ENCODE assay signal across 17 cellular contexts in the genomic region with DNA sequence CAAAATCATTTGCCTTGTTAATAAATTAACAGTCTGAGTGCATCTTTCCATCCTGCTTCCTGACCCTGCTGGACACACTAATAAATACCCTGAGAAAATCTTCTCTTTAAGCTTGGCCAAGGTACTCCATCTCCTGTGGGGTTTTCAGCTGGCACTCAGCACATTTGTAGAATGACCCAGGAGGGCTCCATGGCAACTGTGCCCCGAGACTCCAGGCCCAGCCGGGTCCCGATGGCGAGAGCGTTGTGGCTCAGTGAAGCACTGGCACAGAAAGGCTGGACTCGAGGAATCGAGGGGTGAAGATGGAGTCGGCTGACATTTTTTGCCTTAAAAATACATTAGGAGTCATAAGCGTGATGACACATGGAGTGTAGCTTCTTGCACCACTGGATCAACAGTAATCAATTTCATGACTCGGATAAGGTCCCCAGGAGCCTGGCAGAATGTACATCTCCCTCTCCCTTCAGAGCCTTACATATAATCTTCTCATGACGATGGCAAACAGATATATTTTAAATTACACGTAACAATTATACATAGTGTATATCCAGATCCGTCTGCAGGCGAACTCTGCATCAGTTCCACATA.
DNase-seq lines count a peak whose midpoint lies in the region; ATAC-seq and TF ChIP-seq lines count a peak whose summit lies in the region.
"Had no signal": no experiment of that assay in that cellular context is flagged by ENCODE, and none has a peak within 500 bp of the region (broad histone marks: within the 10 kb centered on the region; RNA-seq: fewer than 3 reads in every experiment).

No MANE protein-coding gene starts in this region.

- peaks cover 0 to 10% (median 0%) of the 10 kb centered on the region in 7 donors for H3K27me3 ChIP-seq in spleen (replicated peaks in 1 of 7)

- peaks cover 0 to 37% (median 22%) of the 10 kb centered on the region in 6 donors for H3K4me1 ChIP-seq in spleen
- H3K4me1 ChIP-seq: HAP-1 had no signal

- no peaks in the 10 kb centered on the region for H3K9me3 ChIP-seq in spleen
- H3K9me3 ChIP-seq: HAP-1, tibial artery had no signal

- H3K36me3 Mint-ChIP-seq in activated CD8-positive, alpha-beta memory T cell treated with anti-CD3 and anti-CD28 coated beads, Interleukin-2, amount 10 ng/mL, durations not matched to agents 7 days and 5 days: peaks cover 12% of the 10 kb centered on the region

- no peak for TF ChIP-seq CTCF in spleen (IDR thresholded peaks at IDR 0.05 in 8 of 11, conservative IDR thresholded peaks at IDR 0.05 in 3 of 11)

- H3K27me3 Mint-ChIP-seq in activated CD8-positive, alpha-beta memory T cell treated with anti-CD3 and anti-CD28 coated beads, Interleukin-2, amount 10 ng/mL, durations not matched to agents 7 days and 5 days: no peaks in the 10 kb centered on the region

- CTCF ChIA-PET in activated CD8-positive, alpha-beta memory T cell treated with anti-CD3 and anti-CD28 coated beads, Interleukin-2, amount 10 ng/mL, durations not matched to agents 7 days and 5 days (lab: Charles Lee): interaction anchor here (2.4 to 4.7 kb wide), 3 partner anchors 13 to 603 kb away, joined by 21 to 54 read pairs (median 35); no protein-coding TSS in a partner anchor

- H3K4me1 Mint-ChIP-seq in activated CD8-positive, alpha-beta memory T cell treated with anti-CD3 and anti-CD28 coated beads, Interleukin-2, amount 10 ng/mL, durations not matched to agents 7 days and 5 days: peaks cover 15% of the 10 kb centered on the region

- no peak for TF ChIP-seq POLR2A in spleen (IDR thresholded peaks at IDR 0.05)

- no peak overlapping the region for H3K4me3 Mint-ChIP-seq in activated CD8-positive, alpha-beta memory T cell treated with anti-CD3 and anti-CD28 coated beads, Interleukin-2, amount 10 ng/mL, durations not matched to agents 7 days and 5 days
- H3K4me3 Mint-ChIP-seq: activated B cell treated with CpG ODN at 0.5 μM for 24 hours had no signal

- H3K36me3 ChIP-seq in spleen: peaks cover 0 to 52% (median 13%) of the 10 kb centered on the region in 6 donors

- H3K9me3 Mint-ChIP-seq in activated CD8-positive, alpha-beta memory T cell treated with anti-CD3 and anti-CD28 coated beads, Interleukin-2, amount 10 ng/mL, durations not matched to agents 7 days and 5 days (ENCODE audit: low read depth): no peaks in the 10 kb centered on the region
- H3K9me3 Mint-ChIP-seq: activated B cell treated with CpG ODN at 0.5 μM for 24 hours; activated T-helper 2 cell treated with anti-CD3 and anti-CD28 coated beads, Interferon-gamma antibody, Interleukin-2, Interleukin-4, amounts not matched to agents 10 μg/mL and 5 μg/mL and 100 μg/mL, durations not matched to agents 14 hours and 24 hours and 36 hours had no signal

- H3K4me3 ChIP-seq in spleen: no peak overlapping the region
- H3K4me3 ChIP-seq: HAP-1, tibial artery had no signal

- intact Hi-C loops in spleen (cut with DNase I; ENCODE audit: low total_unique reads): loop anchor here (5.0 kb wide), 2 partner anchors 197 to 607 kb away; no protein-coding TSS in a partner anchor

- WGBS in spleen, 5 donors: 92 to 98% (median 94%) methylated on average over 14 of the region's 14 CpGs

- no peak for DNase-seq in activated CD8-positive, alpha-beta memory T cell treated with anti-CD3 and anti-CD28 coated beads, Interleukin-2, amount 10 ng/mL, durations not matched to agents 7 days and 5 days
- DNase-seq in activated CD8-positive, alpha-beta memory T cell treated with anti-CD3 and anti-CD28 coated beads, Interleukin-2, amount 50 U/mL, for 48 hours: no peak
- peak; percentile 48 for DNase-seq in RKO (ENCODE audit: low spot score)
- peak; percentile 16 for DNase-seq in fibroblast of gingiva (ENCODE audit: low read depth)
- DNase-seq in spleen: peak; percentile 65
- no peak for DNase-seq in DMS53 (lab: John Stamatoyannopoulos, UW)
- DNase-seq in GM03348 (ENCODE audit: low spot score): no peak
- DNase-seq: 8988T, activated B cell treated with CpG ODN at 0.5 μM for 24 hours, amniotic stem cell, NCI-H1092 treated with DMSO at 0.1 percent for 48 hours, NCI-H2081 treated with DMSO at 0.1 percent for 48 hours, SHP77 treated with DMSO at 0.1 percent for 48 hours, tibial artery had no signal

- peak overlapping the region; percentile 48 for H3K27ac Mint-ChIP-seq in activated CD8-positive, alpha-beta memory T cell treated with anti-CD3 and anti-CD28 coated beads, Interleukin-2, amount 10 ng/mL, durations not matched to agents 7 days and 5 days
- H3K27ac Mint-ChIP-seq: activated B cell treated with CpG ODN at 0.5 μM for 24 hours; activated T-helper 2 cell treated with anti-CD3 and anti-CD28 coated beads, Interferon-gamma antibody, Interleukin-2, Interleukin-4, amounts not matched to agents 10 μg/mL and 5 μg/mL and 100 μg/mL, durations not matched to agents 14 hours and 24 hours and 36 hours had no signal

- no peak overlapping the region for H3K27ac ChIP-seq in spleen
- H3K27ac ChIP-seq: tibial artery had no signal

- ATAC-seq in activated CD8-positive, alpha-beta memory T cell treated with anti-CD3 and anti-CD28 coated beads, Interleukin-2, amount 10 ng/mL, durations not matched to agents 7 days and 5 days: no peak
- no peak for ATAC-seq in GM21390 (IDR thresholded peaks at IDR 0.05; ENCODE audit: unreplicated experiment)

Comparison
In these comparisons a context has a peak if more than half of its experiments do, and no peak if none do; other contexts are left out.
1. DNase-seq: peak in RKO (single experiment), fibroblast of gingiva (single experiment) and spleen (single experiment); none in activated CD8-positive, alpha-beta memory T cell treated with anti-CD3 and anti-CD28 coated beads, Interleukin-2, amount 10 ng/mL, durations not matched to agents 7 days and 5 days (single experiment), activated CD8-positive, alpha-beta memory T cell treated with anti-CD3 and anti-CD28 coated beads, Interleukin-2, amount 50 U/mL, for 48 hours (single experiment), DMS53 (single experiment) and GM03348 (single experiment).